Comparison of ENCODE assay signal across 1 cellular context in genomic region chr10:7818295-7819125, GRCh38.
A peak's percentile ranks its signal among the peaks of the same experiment; 100 is the strongest.
TF ChIP-seq lines count a peak whose summit lies in the region.

TSS of gene TAF3 (plus strand) at chr10:7818505. CDS start at chr10:7818710, 205 bp downstream.

TF ChIP-seq in HepG2, 621 proteins besides CTCF, POLR2A, EP300 and RAD21 (continued from another document and continues in another):
- no peak for TF ChIP-seq ZNF407 (CRISPR knock-in tag; IDR thresholded peaks at IDR 0.05; ENCODE audit: not compliant biosample characterization)
- TF ChIP-seq ZNF414 (CRISPR knock-in tag; IDR thresholded peaks at IDR 0.05), result peak; percentile 72; the same call in 1 of the 2 replicates
- peak; percentile 87 for TF ChIP-seq IKZF5 (CRISPR knock-in tag; IDR thresholded peaks at IDR 0.05)
- peak; percentile 57 for TF ChIP-seq ZNF124 (CRISPR knock-in tag; IDR thresholded peaks at IDR 0.05)
- TF ChIP-seq ZNF337 (CRISPR knock-in tag; IDR thresholded peaks at IDR 0.05; ENCODE audit: borderline replicate concordance, low read depth), result peak; percentile 40; the same call in 1 of the 2 replicates
- TF ChIP-seq ELK4 (CRISPR knock-in tag; IDR thresholded peaks at IDR 0.05; ENCODE audit: borderline replicate concordance), result peak; percentile 97; the same call in 1 of the 2 replicates
- TF ChIP-seq ARID4A (CRISPR knock-in tag; IDR thresholded peaks at IDR 0.05; ENCODE audit: borderline replicate concordance), result peak; percentile 98
- TF ChIP-seq U2AF2 (IDR thresholded peaks at IDR 0.05; ENCODE audit: low read depth, low read length), result no peak
- 0 out of 2 replicates have a peak, but pooled peaks have one; percentile 62 for TF ChIP-seq TMF1 (CRISPR knock-in tag; IDR thresholded peaks at IDR 0.05; ENCODE audit: low read depth)
- TF ChIP-seq HBP1 (CRISPR knock-in tag; IDR thresholded peaks at IDR 0.05; ENCODE audit: low read depth), result peak; percentile 39; the same call in 1 of the 2 replicates
- peak; percentile 57 for TF ChIP-seq UBTF (CRISPR knock-in tag; IDR thresholded peaks at IDR 0.05)
- peak; percentile 40; the same call in 1 of the 2 replicates for TF ChIP-seq RFXAP (CRISPR knock-in tag; IDR thresholded peaks at IDR 0.05; ENCODE audit: borderline replicate concordance)
- TF ChIP-seq ZNF446 (CRISPR knock-in tag; IDR thresholded peaks at IDR 0.05), result no peak
- peak; percentile 90 for TF ChIP-seq ZNF331 (CRISPR knock-in tag; IDR thresholded peaks at IDR 0.05)
- TF ChIP-seq GATAD2A (CRISPR knock-in tag; IDR thresholded peaks at IDR 0.05), result peak; percentile 78
- no peak for TF ChIP-seq ZFP90 (CRISPR knock-in tag; IDR thresholded peaks at IDR 0.05; ENCODE audit: borderline replicate concordance)
- no peak for TF ChIP-seq DR1 (CRISPR knock-in tag; IDR thresholded peaks at IDR 0.05)
- TF ChIP-seq JUN (CRISPR knock-in tag; IDR thresholded peaks at IDR 0.05), result 0 out of 2 replicates have a peak, but pooled peaks have one; percentile 57
- no peak for TF ChIP-seq PTBP1 (IDR thresholded peaks at IDR 0.05; ENCODE audit: low read depth, low read length, poor library complexity, severe bottlenecking)
- TF ChIP-seq ZNF841 (CRISPR knock-in tag; IDR thresholded peaks at IDR 0.05; ENCODE audit: borderline replicate concordance), result no peak
- no peak for TF ChIP-seq FOXP1 (IDR thresholded peaks at IDR 0.05)
- no peak for TF ChIP-seq FOXP1 (CRISPR knock-in tag; IDR thresholded peaks at IDR 0.05)
- peak in 1 of 2 experiments; percentile 74; a peak in 2 of 4 replicates for TF ChIP-seq ATF4 (CRISPR knock-in tag; IDR thresholded peaks at IDR 0.05)
- TF ChIP-seq EED (CRISPR knock-in tag; IDR thresholded peaks at IDR 0.05), result no peak; the same call in none of the 2 replicates
- no peak for TF ChIP-seq JDP2 (CRISPR knock-in tag; IDR thresholded peaks at IDR 0.05; ENCODE audit: borderline replicate concordance)
- peak; percentile 99 for TF ChIP-seq GABPB1 (CRISPR knock-in tag; IDR thresholded peaks at IDR 0.05)
- no peak for TF ChIP-seq SMC3 (IDR thresholded peaks at IDR 0.05; ENCODE audit: low read length)
- TF ChIP-seq ZNF207 (IDR thresholded peaks at IDR 0.05; ENCODE audit: borderline replicate concordance), result no peak
- TF ChIP-seq NFKBIZ (CRISPR knock-in tag; IDR thresholded peaks at IDR 0.05), result peak; percentile 88
- TF ChIP-seq ZNF280D (CRISPR knock-in tag; IDR thresholded peaks at IDR 0.05), result no peak
- no peak for TF ChIP-seq ZMYM2 (CRISPR knock-in tag; IDR thresholded peaks at IDR 0.05)
- peak; percentile 96; the same call in 1 of the 2 replicates for TF ChIP-seq ZNF383 (CRISPR knock-in tag; IDR thresholded peaks at IDR 0.05; ENCODE audit: borderline replicate concordance)
- TF ChIP-seq ZBTB38 (CRISPR knock-in tag; IDR thresholded peaks at IDR 0.05), result no peak
